In genomic region chr5:75362474-75362975, GRCh38 we compare ENCODE assay signal across 18 cellular contexts. TPM values are rescaled to one million over a fixed set of nuclear protein-coding genes. Genes with fewer than 3 reads are reported as not detected.
DNase-seq lines count a peak whose midpoint lies in the region; ATAC-seq and TF ChIP-seq lines count a peak whose summit lies in the region.
"Had no signal": no experiment of that assay in that cellular context is flagged by ENCODE, and none has a peak within 500 bp of the region (broad histone marks: within the 10 kb centered on the region; RNA-seq: fewer than 3 reads in every experiment).

No MANE protein-coding gene starts in this region.

- no peak for TF ChIP-seq CTCF in natural killer cell (IDR thresholded peaks at IDR 0.05)
- TF ChIP-seq CTCF in nephron (IDR thresholded peaks at IDR 0.05; ENCODE audit: unreplicated experiment in 3 of 3): no peak

- peaks cover 7% of the 10 kb centered on the region for H3K36me3 Mint-ChIP-seq in natural killer cell
- H3K36me3 Mint-ChIP-seq in natural killer cell treated with Interleukin-12 subunit alpha and Interleukin-12 subunit beta and Interleukin-15 and Interleukin-18, amount 100 ng/mL, for 72 hours: peaks cover 14% of the 10 kb centered on the region
- H3K36me3 Mint-ChIP-seq in activated T-helper 17 cell treated with anti-CD3 and anti-CD28 coated beads, Interleukin-2, amount 50 U/mL, for 72 hours (ENCODE audit: low read depth): peaks cover 49% of the 10 kb centered on the region
- peaks cover 33% of the 10 kb centered on the region for H3K36me3 Mint-ChIP-seq in nephron (ENCODE audit: low read depth)

- H3K27ac Mint-ChIP-seq in natural killer cell: peak overlapping the region; percentile 24 to 37
- H3K27ac Mint-ChIP-seq in natural killer cell treated with Interleukin-12 subunit alpha and Interleukin-12 subunit beta and Interleukin-15 and Interleukin-18, amount 100 ng/mL, for 72 hours: no peak overlapping the region
- H3K27ac Mint-ChIP-seq in activated T-helper 17 cell treated with anti-CD3 and anti-CD28 coated beads, Interleukin-2, amount 50 U/mL, for 72 hours: peak overlapping the region; percentile 18
- peak overlapping the region in 2 of 3 experiments; percentile 5 to 46 for H3K27ac Mint-ChIP-seq in nephron

- no peak for DNase-seq in natural killer cell
- no peak for DNase-seq in natural killer cell treated with Interleukin-12 subunit alpha and Interleukin-12 subunit beta and Interleukin-15 and Interleukin-18, amount 100 ng/mL, for 72 hours (ENCODE audit: low spot score)
- DNase-seq in head of caudate nucleus: no peak
- no peak for DNase-seq in dermis blood vessel endothelial cell
- DNase-seq: COR-L47, DMS153, EL, H7, IMR-90, NCI-H1105 treated with DMSO at 0.1 percent for 48 hours, NCI-H187, NCI-H345, NCI-H526, OCI-M1, SIG-M5 had no signal

- intact Hi-C loops in natural killer cell (cut with micrococcal nuclease) (no loop called here), head of caudate nucleus (cut with DNase I) (no loop called here)

- H3K4me1 Mint-ChIP-seq in natural killer cell: peaks cover 0 to 5% of the 10 kb centered on the region in 2 donors
- peaks cover 1 to 6% of the 10 kb centered on the region in 2 donors for H3K4me1 Mint-ChIP-seq in natural killer cell treated with Interleukin-12 subunit alpha and Interleukin-12 subunit beta and Interleukin-15 and Interleukin-18, amount 100 ng/mL, for 72 hours (ENCODE audit: low read depth in 2 of 2)
- peaks cover 9% of the 10 kb centered on the region for H3K4me1 Mint-ChIP-seq in activated T-helper 17 cell treated with anti-CD3 and anti-CD28 coated beads, Interleukin-2, amount 50 U/mL, for 72 hours
- H3K4me1 Mint-ChIP-seq in nephron: peaks cover 9% of the 10 kb centered on the region

- ATAC-seq in natural killer cell (no peak), GM21515 (IDR thresholded peaks at IDR 0.05; ENCODE audit: unreplicated experiment) (no peak)
- no peak for ATAC-seq in natural killer cell treated with Interleukin-12 subunit alpha and Interleukin-12 subunit beta and Interleukin-15 and Interleukin-18, amount 100 ng/mL, for 72 hours
- no peak for ATAC-seq in activated T-helper 17 cell treated with anti-CD3 and anti-CD28 coated beads, Interleukin-2, amount 50 U/mL, for 72 hours (replicated peaks)

- H3K27me3 Mint-ChIP-seq in natural killer cell (ENCODE audit: low read depth in 2 of 2): no peaks in the 10 kb centered on the region
- no peaks in the 10 kb centered on the region for H3K27me3 Mint-ChIP-seq in natural killer cell treated with Interleukin-12 subunit alpha and Interleukin-12 subunit beta and Interleukin-15 and Interleukin-18, amount 100 ng/mL, for 72 hours
- no peaks in the 10 kb centered on the region for H3K27me3 Mint-ChIP-seq in activated T-helper 17 cell treated with anti-CD3 and anti-CD28 coated beads, Interleukin-2, amount 50 U/mL, for 72 hours
- H3K27me3 Mint-ChIP-seq in nephron (ENCODE audit: low read depth): no peaks in the 10 kb centered on the region

- H3K4me3 Mint-ChIP-seq in natural killer cell: no peak overlapping the region
- H3K4me3 Mint-ChIP-seq in natural killer cell treated with Interleukin-12 subunit alpha and Interleukin-12 subunit beta and Interleukin-15 and Interleukin-18, amount 100 ng/mL, for 72 hours: no peak overlapping the region
- H3K4me3 Mint-ChIP-seq in activated T-helper 17 cell treated with anti-CD3 and anti-CD28 coated beads, Interleukin-2, amount 50 U/mL, for 72 hours: no peak overlapping the region
- no peak overlapping the region for H3K4me3 Mint-ChIP-seq in nephron

- H3K9me3 Mint-ChIP-seq in natural killer cell (no peaks in the 10 kb centered on the region), nephron (no peaks in the 10 kb centered on the region)
- H3K9me3 Mint-ChIP-seq in natural killer cell treated with Interleukin-12 subunit alpha and Interleukin-12 subunit beta and Interleukin-15 and Interleukin-18, amount 100 ng/mL, for 72 hours: no peaks in the 10 kb centered on the region
- H3K9me3 Mint-ChIP-seq in activated T-helper 17 cell treated with anti-CD3 and anti-CD28 coated beads, Interleukin-2, amount 50 U/mL, for 72 hours: no peaks in the 10 kb centered on the region

RNA-seq across cellular contexts. Expression of gene HMGCR, which starts 25.5 kb away (rescaled TPM):
- total RNA-seq in natural killer cell: 10 to 100 TPM; 44.2 to 89.5 (median 62.6) TPM
- 100 to 1,000 TPM in 1 of 2 donors, 10 to 100 TPM in 1; 78.5 to 110 TPM for total RNA-seq in natural killer cell treated with Interleukin-12 subunit alpha and Interleukin-12 subunit beta and Interleukin-15 and Interleukin-18, amount 100 ng/mL, for 72 hours
- 10 to 100 TPM; 47.3 to 49.4 TPM for total RNA-seq in activated T-helper 17 cell treated with anti-CD3 and anti-CD28 coated beads, Interleukin-2, amount 50 U/mL, for 72 hours
- total RNA-seq in dermis blood vessel endothelial cell: 80.8 and 126 TPM in 2 replicates

Comparison
In these comparisons a context has a peak if more than half of its experiments do, and no peak if none do; other contexts are left out.
1. H3K27ac Mint-ChIP-seq: peak in natural killer cell (2 of 2), activated T-helper 17 cell treated with anti-CD3 and anti-CD28 coated beads, Interleukin-2, amount 50 U/mL, for 72 hours (single experiment) and nephron (2 of 3); none in natural killer cell treated with Interleukin-12 subunit alpha and Interleukin-12 subunit beta and Interleukin-15 and Interleukin-18, amount 100 ng/mL, for 72 hours (0 of 2).